8 cellular contexts compared by ENCODE assay signal in the genomic region with DNA sequence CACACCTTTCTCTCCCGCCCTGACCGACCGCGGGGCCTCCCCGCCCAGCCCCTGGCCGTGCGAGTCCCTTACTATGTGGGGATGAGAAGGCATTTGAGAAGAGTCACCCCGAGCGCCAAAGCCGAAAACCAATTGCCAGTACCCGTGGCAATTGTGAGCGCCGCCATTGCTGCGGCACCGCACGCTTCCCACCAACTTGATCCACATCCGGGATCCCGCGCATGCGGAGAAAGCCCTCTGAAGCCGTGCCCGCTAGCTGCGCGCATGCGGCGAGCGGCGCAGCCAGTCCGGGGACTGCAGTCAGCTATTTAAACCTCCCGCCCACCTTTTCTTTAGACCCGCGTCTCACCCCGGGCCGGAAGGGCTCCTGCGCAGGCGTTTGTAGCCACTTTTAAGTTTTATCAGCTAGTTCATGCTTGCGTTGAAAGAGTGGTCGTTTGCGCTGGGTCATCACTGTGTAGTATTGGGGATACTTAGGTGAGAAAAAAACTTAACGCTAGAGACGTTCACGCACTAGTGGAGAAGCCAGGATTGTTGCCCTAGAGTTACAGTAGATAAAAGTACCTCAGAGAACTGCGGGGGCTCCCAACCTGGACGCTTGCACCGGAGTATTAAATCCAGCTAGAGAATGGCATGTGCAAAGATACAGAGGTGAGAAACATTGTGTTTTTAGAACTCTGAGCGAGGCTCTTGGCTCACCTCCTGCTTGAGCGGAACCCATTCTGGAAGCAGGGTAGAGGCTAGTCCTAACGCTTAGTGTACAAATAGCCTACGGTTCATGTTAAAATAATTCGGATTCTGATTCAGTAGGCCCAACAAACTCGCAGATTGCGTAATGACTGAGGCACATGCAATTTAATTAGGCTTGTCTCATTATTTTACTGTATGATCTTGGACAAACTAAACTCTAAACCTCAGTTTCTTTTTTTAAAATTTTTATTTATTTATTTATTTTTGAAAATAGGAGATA. TPM values are rescaled to one million over a fixed set of nuclear protein-coding genes. Genes with fewer than 3 reads are reported as not detected.
DNase-seq lines count a peak whose midpoint lies in the region; ATAC-seq and TF ChIP-seq lines count a peak whose summit lies in the region.

TSS of gene ALG8 (minus strand) at position 205 of the 970 bp plus-strand sequence. CDS start at position 167, 38 bp downstream.

- TF ChIP-seq CTCF in HFF-Myc (IDR thresholded peaks at IDR 0.05; ENCODE audit: low read depth, low read length, missing control alignments) (no peak), gastroesophageal sphincter (IDR thresholded peaks at IDR 0.05) (peak in 1 of 4 experiments; percentile 14), suprapubic skin (IDR thresholded peaks at IDR 0.05) (no peak)

- CTCF ChIA-PET in activated naive CD4-positive, alpha-beta T cell treated with anti-CD3 and anti-CD28 coated beads, Interleukin-2, amount 10 ng/mL, durations not matched to agents 7 days and 5 days (lab: Charles Lee), result interaction anchor here (0.6 to 1.9 kb wide), 7 partner anchors 88 to 963 kb away, joined by 3 to 8 read pairs (median 4); partner anchors contain the start of gene GAB2

- peak within 1 kb of the TSS; percentile 95 for H3K27ac Mint-ChIP-seq in activated naive CD4-positive, alpha-beta T cell treated with anti-CD3 and anti-CD28 coated beads, Interleukin-2, amount 10 ng/mL, durations not matched to agents 7 days and 5 days

- peak; percentile 43 to 56 for TF ChIP-seq POLR2A in gastroesophageal sphincter (IDR thresholded peaks at IDR 0.05)
- TF ChIP-seq POLR2A in suprapubic skin (IDR thresholded peaks at IDR 0.05), result peak in 1 of 2 donors; percentile 45

- H3K27ac ChIP-seq in gastroesophageal sphincter (peak within 1 kb of the TSS in 3 of 4 donors; percentile 72 to 74 (median 73)), suprapubic skin (peak within 1 kb of the TSS; percentile 53)

- no peaks in the 10 kb centered on the region for H3K9me3 Mint-ChIP-seq in activated naive CD4-positive, alpha-beta T cell treated with anti-CD3 and anti-CD28 coated beads, Interleukin-2, amount 10 ng/mL, durations not matched to agents 7 days and 5 days

- 0 to 8% methylated on average over 16 to 25 of the region's 52 CpGs for WGBS in gastroesophageal sphincter (ENCODE audit: low coverage in 1 of 2), 2 donors
- WGBS in suprapubic skin, result 5% methylated on average over 23 of the region's 52 CpGs

- H3K9me3 ChIP-seq in gastroesophageal sphincter, result no peaks in the 10 kb centered on the region
- H3K9me3 ChIP-seq in suprapubic skin, result no peaks in the 10 kb centered on the region

- H3K4me1 ChIP-seq in gastroesophageal sphincter (peaks cover 0 to 25% (median 6%) of the 10 kb centered on the region in 3 donors), suprapubic skin (peaks cover 33% of the 10 kb centered on the region)

- H3K27me3 ChIP-seq in gastroesophageal sphincter (no peaks in the 10 kb centered on the region), suprapubic skin (no peaks in the 10 kb centered on the region)

- DNase-seq in GM03348 (ENCODE audit: low spot score) (peak; percentile 100), HFF-Myc (ENCODE audit: extremely low read depth, low read depth) (peak; percentile 86), NAMALWA (ENCODE audit: low spot score) (peak; percentile 98), SK-N-DZ (ENCODE audit: low spot score) (peak; percentile 95), nucleus accumbens (lab: John Stamatoyannopoulos, UW) (peak in 55 of 56 donors; percentile 30 to 96 (median 90)), suprapubic skin (ENCODE audit: low spot score in 2 of 2) (peak; percentile 93 to 94)
- DNase-seq in activated naive CD4-positive, alpha-beta T cell treated with anti-CD3 and anti-CD28 coated beads, Interleukin-2, amount 10 ng/mL, durations not matched to agents 7 days and 5 days, result peak; percentile 97

- H3K4me3 Mint-ChIP-seq in activated naive CD4-positive, alpha-beta T cell treated with anti-CD3 and anti-CD28 coated beads, Interleukin-2, amount 10 ng/mL, durations not matched to agents 7 days and 5 days, result peak within 1 kb of the TSS; percentile 96

- H3K4me3 ChIP-seq in HFF-Myc (replicated peaks; ENCODE audit: low read depth, low read length), result peak within 1 kb of the TSS; percentile 57
- H3K4me3 ChIP-seq in gastroesophageal sphincter, result peak within 1 kb of the TSS; percentile 61 to 67
- peak within 1 kb of the TSS; percentile 64 for H3K4me3 ChIP-seq in suprapubic skin

- H3K36me3 ChIP-seq in gastroesophageal sphincter (peaks cover 0 to 13% of the 10 kb centered on the region in 2 donors), suprapubic skin (no peaks in the 10 kb centered on the region)

- H3K36me3 Mint-ChIP-seq in activated naive CD4-positive, alpha-beta T cell treated with anti-CD3 and anti-CD28 coated beads, Interleukin-2, amount 10 ng/mL, durations not matched to agents 7 days and 5 days, result peaks cover 32% of the 10 kb centered on the region

- ATAC-seq in gastroesophageal sphincter, result peak; percentile 98

- H3K27me3 Mint-ChIP-seq in activated naive CD4-positive, alpha-beta T cell treated with anti-CD3 and anti-CD28 coated beads, Interleukin-2, amount 10 ng/mL, durations not matched to agents 7 days and 5 days, result no peaks in the 10 kb centered on the region

- peaks cover 51% of the 10 kb centered on the region for H3K4me1 Mint-ChIP-seq in activated naive CD4-positive, alpha-beta T cell treated with anti-CD3 and anti-CD28 coated beads, Interleukin-2, amount 10 ng/mL, durations not matched to agents 7 days and 5 days

- TF ChIP-seq EP300 in gastroesophageal sphincter (IDR thresholded peaks at IDR 0.05) (no peak), suprapubic skin (IDR thresholded peaks at IDR 0.05) (no peak)

RNA-seq across cellular contexts. Expression of gene ALG8, which starts in this region (rescaled TPM):
- polyA plus RNA-seq in SK-N-DZ (2014; cell fraction: cytosol; rRNA removed), result 105 and 133 TPM in 2 replicates
- 91.1 and 91.3 TPM in 2 replicates for polyA plus RNA-seq in SK-N-DZ (2014; cell fraction: nucleus; rRNA removed)
- total RNA-seq in gastroesophageal sphincter (10 to 100 TPM; 14.8 to 21.6 (median 15.8) TPM), suprapubic skin (10 to 100 TPM; 15.6 to 26.7 (median 21.2) TPM)

Comparison
In these comparisons a context has a peak if more than half of its experiments do, and no peak if none do; other contexts are left out.
1. Peak in every context shown above with its lines: DNase-seq, ATAC-seq, H3K4me3 ChIP-seq and H3K27ac ChIP-seq.